ENCODE assay signal across 8 cellular contexts in genomic region chr15:40806672-40807027, GRCh38. TPM values are rescaled to one million over a fixed set of nuclear protein-coding genes. Genes with fewer than 3 reads are reported as not detected.
DNase-seq lines count a peak whose midpoint lies in the region; TF ChIP-seq lines count a peak whose summit lies in the region.

No MANE protein-coding gene starts in this region.

- H3K4me3 ChIP-seq in GM08714 (ENCODE audit: low read length) (peak overlapping the region; percentile 73), PC-9 (peak overlapping the region; percentile 99), esophagus (ENCODE audit: low read depth in 1 of 2, low read length in 2 of 2) (peak overlapping the region; percentile 93 to 98), prostate gland (peak overlapping the region; percentile 78 to 91)

- TSS peak; percentile 46 for BruUV-seq in PC-9 (replicated peaks; lab: Mats Ljungman, UMichigan)

- peaks cover 19% of the 10 kb centered on the region for H3K79me2 ChIP-seq in PC-9 (ENCODE audit: low read depth)

- no peaks in the 10 kb centered on the region for H3K9me3 ChIP-seq in PC-9 (ENCODE audit: insufficient read depth, low read depth)
- no peaks in the 10 kb centered on the region for H3K9me3 ChIP-seq in esophagus (ENCODE audit: control insufficient read depth in 2 of 2, insufficient read depth in 1 of 2, low read depth in 1 of 2, low read length in 1 of 2)
- no peaks in the 10 kb centered on the region for H3K9me3 ChIP-seq in prostate gland

- intact Hi-C loops in PC-9 (cut with micrococcal nuclease; ENCODE audit: unreplicated experiment), result loop anchor here (1.0 to 2.0 kb wide), 4 partner anchors 13 to 37 kb away; partner anchors contain the start of gene C15orf62
- intact Hi-C loops in prostate gland (cut with DNase I), result no loop called here

- H4K20me1 ChIP-seq in PC-9 (ENCODE audit: insufficient read depth), result no peaks in the 10 kb centered on the region

- H3K27me3 ChIP-seq in PC-9 (ENCODE audit: insufficient read depth, low read depth) (no peaks in the 10 kb centered on the region), esophagus (ENCODE audit: control insufficient read depth in 1 of 2, insufficient read depth in 2 of 2, low read length in 2 of 2) (no peaks in the 10 kb centered on the region), prostate gland (replicated peaks; ENCODE audit: insufficient read depth) (no peaks in the 10 kb centered on the region)

- H3K4me1 ChIP-seq in PC-9 (replicated peaks; ENCODE audit: insufficient read depth) (peaks cover 9% of the 10 kb centered on the region; the same call in 1 of the 2 replicates), esophagus (ENCODE audit: control insufficient read depth in 2 of 2, insufficient read depth in 2 of 2, low read length in 1 of 2) (peaks cover 2 to 4% of the 10 kb centered on the region in 2 donors), prostate gland (replicated peaks) (peaks cover 3% of the 10 kb centered on the region)

- CTCF ChIA-PET in PC-9 (lab: Charles Lee), result interaction anchor here (0.6 kb wide), 1 partner anchor 51 kb away, joined by 8 read pairs; no protein-coding TSS in a partner anchor

- peak overlapping the region; percentile 100 for H3K4me2 ChIP-seq in PC-9

- H3K9me2 ChIP-seq in PC-9 (ENCODE audit: insufficient read depth), result no peaks in the 10 kb centered on the region

- TF ChIP-seq POLR2A in prostate gland (IDR thresholded peaks at IDR 0.05), result no peak

- WGBS in esophagus, 2 donors, result 0 to 1% methylated on average over 2 of the region's 2 CpGs
- 0% methylated on average over 2 of the region's 2 CpGs for WGBS in prostate gland

- H3K27ac ChIP-seq in PC-9 (peak overlapping the region; percentile 72), esophagus (ENCODE audit: low read depth in 2 of 2, low read length in 1 of 2) (peak overlapping the region; percentile 96 to 97), prostate gland (peak overlapping the region; percentile 94 to 98)

- POLR2A ChIA-PET in PC-9 (lab: Charles Lee; ENCODE audit: unreplicated experiment), result interaction anchor here (0.5 to 0.9 kb wide), 5 partner anchors 10 to 1316 kb away, joined by 4 to 11 read pairs (median 5); no protein-coding TSS in a partner anchor

- H3F3A ChIP-seq in PC-9 (ENCODE audit: insufficient read depth, low read depth), result peaks cover 4% of the 10 kb centered on the region; the same call in 1 of the 2 replicates

- peak overlapping the region; percentile 100 for H2AFZ ChIP-seq in PC-9

- TF ChIP-seq CTCF in PC-9 (conservative IDR thresholded peaks at IDR 0.05), result no peak
- TF ChIP-seq CTCF in prostate gland (IDR thresholded peaks at IDR 0.05), result no peak

- H3K36me3 ChIP-seq in PC-9 (ENCODE audit: low read depth) (no peaks in the 10 kb centered on the region), esophagus (ENCODE audit: control insufficient read depth in 2 of 2, insufficient read depth in 2 of 2, low read length in 1 of 2) (peaks cover 3 to 17% of the 10 kb centered on the region in 2 donors), prostate gland (no peaks in the 10 kb centered on the region)

- no peak for DNase-seq in PC-9
- DNase-seq in prostate gland (ENCODE audit: low spot score), result no peak
- no peak for DNase-seq in NCI-H226
- DNase-seq in NOMO-1 treated with dmso at 0.1 percent for 144 hours (lab: John Stamatoyannopoulos, UW; ENCODE audit: unreplicated experiment), result no peak
- no peak for DNase-seq in middle frontal gyrus (ENCODE audit: extremely low spot score, low spot score)
- DNase-seq in NCI-H510A treated with DMSO at 0.1 percent for 48 hours (lab: John Stamatoyannopoulos, UW), result no peak

RNA-seq across cellular contexts. Expression of gene ZFYVE19, which starts 0.2 kb away (rescaled TPM):
- total RNA-seq in PC-9 (2021) (32.6 and 33.1 TPM in 2 replicates), prostate gland (10 to 100 TPM; 39.8 to 43.3 TPM)
- 10 to 100 TPM; 22.5 to 45.5 TPM for polyA plus RNA-seq in esophagus

RNA-seq across cellular contexts. Expression of gene DNAJC17, which starts 0.6 kb away (rescaled TPM):
- total RNA-seq in PC-9 (2021), result 27.4 and 33.0 TPM in 2 replicates
- polyA plus RNA-seq in esophagus, result 10 to 100 TPM; 51.3 to 88.1 TPM
- 10 to 100 TPM; 29.2 to 29.6 TPM for total RNA-seq in prostate gland

RNA-seq across cellular contexts. Expression of gene PPP1R14D, which starts 21.9 kb away (rescaled TPM):
- total RNA-seq in PC-9 (2021) (0.55 and 0.65 TPM in 2 replicates), prostate gland (under 1 TPM in 1 of 2 donors, not detected in 1; 0.97 TPM)
- polyA plus RNA-seq in esophagus, result under 1 TPM; 0.21 to 0.37 TPM

RNA-seq across cellular contexts. Expression of gene C15orf62, which starts 36.9 kb away (rescaled TPM):
- 0.23 and 0.33 TPM in 2 replicates for total RNA-seq in PC-9 (2021)
- 10 to 100 TPM; 21.3 to 71.9 TPM for polyA plus RNA-seq in esophagus
- total RNA-seq in prostate gland, result 1 to 10 TPM in 1 of 2 donors, under 1 TPM in 1; 0.51 to 1.3 TPM

RNA-seq across cellular contexts. Expression of gene SPINT1, which starts 37.2 kb away (rescaled TPM):
- total RNA-seq in PC-9 (2021) (141 and 180 TPM in 2 replicates), prostate gland (100 to 1,000 TPM; 143 to 295 TPM)
- polyA plus RNA-seq in esophagus, result 100 to 1,000 TPM; 161 to 191 TPM
